1 cellular context compared by ENCODE assay signal in the genomic region with DNA sequence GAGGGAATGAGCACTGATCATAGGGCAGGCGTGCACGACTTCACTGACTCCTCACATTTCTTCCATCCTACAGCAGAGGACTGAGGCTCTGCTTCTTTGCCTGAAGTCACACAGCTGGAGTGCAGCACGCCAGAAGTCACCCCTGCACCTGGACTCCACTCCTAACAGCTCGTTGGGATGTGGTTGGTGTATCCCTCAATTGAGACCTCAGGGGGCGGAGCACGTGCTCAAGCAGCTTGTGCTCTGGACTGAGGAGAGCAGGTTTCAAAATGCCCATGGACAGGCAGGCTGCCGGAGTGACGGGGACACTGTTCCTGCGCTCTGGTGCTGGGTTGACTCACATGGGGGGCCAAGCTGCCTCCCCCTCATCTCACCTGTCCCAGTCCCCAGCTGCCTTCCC.
TF ChIP-seq lines count a peak whose summit lies in the region.

No MANE protein-coding gene starts in this region.

TF ChIP-seq in GM23338, 12 proteins besides CTCF, POLR2A, EP300 and RAD21:
- no peak for TF ChIP-seq EZH2 (IDR thresholded peaks at IDR 0.05; ENCODE audit: low read depth, unreplicated experiment)
- TF ChIP-seq STAT1 (IDR thresholded peaks at IDR 0.05; ENCODE audit: unreplicated experiment): no peak
- TF ChIP-seq POLR2AphosphoS5 (IDR thresholded peaks at IDR 0.05; ENCODE audit: low read depth): no peak
- TF ChIP-seq, protein P1, sequence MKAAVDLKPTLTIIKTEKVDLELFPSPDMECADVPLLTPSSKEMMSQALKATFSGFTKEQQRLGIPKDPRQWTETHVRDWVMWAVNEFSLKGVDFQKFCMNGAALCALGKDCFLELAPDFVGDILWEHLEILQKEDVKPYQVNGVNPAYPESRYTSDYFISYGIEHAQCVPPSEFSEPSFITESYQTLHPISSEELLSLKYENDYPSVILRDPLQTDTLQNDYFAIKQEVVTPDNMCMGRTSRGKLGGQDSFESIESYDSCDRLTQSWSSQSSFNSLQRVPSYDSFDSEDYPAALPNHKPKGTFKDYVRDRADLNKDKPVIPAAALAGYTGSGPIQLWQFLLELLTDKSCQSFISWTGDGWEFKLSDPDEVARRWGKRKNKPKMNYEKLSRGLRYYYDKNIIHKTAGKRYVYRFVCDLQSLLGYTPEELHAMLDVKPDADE (IDR thresholded peaks at IDR 0.05): no peak
- TF ChIP-seq EZH2phosphoT487 (IDR thresholded peaks at IDR 0.05; ENCODE audit: unreplicated experiment): no peak
- TF ChIP-seq, protein P2, sequence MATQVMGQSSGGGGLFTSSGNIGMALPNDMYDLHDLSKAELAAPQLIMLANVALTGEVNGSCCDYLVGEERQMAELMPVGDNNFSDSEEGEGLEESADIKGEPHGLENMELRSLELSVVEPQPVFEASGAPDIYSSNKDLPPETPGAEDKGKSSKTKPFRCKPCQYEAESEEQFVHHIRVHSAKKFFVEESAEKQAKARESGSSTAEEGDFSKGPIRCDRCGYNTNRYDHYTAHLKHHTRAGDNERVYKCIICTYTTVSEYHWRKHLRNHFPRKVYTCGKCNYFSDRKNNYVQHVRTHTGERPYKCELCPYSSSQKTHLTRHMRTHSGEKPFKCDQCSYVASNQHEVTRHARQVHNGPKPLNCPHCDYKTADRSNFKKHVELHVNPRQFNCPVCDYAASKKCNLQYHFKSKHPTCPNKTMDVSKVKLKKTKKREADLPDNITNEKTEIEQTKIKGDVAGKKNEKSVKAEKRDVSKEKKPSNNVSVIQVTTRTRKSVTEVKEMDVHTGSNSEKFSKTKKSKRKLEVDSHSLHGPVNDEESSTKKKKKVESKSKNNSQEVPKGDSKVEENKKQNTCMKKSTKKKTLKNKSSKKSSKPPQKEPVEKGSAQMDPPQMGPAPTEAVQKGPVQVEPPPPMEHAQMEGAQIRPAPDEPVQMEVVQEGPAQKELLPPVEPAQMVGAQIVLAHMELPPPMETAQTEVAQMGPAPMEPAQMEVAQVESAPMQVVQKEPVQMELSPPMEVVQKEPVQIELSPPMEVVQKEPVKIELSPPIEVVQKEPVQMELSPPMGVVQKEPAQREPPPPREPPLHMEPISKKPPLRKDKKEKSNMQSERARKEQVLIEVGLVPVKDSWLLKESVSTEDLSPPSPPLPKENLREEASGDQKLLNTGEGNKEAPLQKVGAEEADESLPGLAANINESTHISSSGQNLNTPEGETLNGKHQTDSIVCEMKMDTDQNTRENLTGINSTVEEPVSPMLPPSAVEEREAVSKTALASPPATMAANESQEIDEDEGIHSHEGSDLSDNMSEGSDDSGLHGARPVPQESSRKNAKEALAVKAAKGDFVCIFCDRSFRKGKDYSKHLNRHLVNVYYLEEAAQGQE (IDR thresholded peaks at IDR 0.05; ENCODE audit: unreplicated experiment): no peak
- TF ChIP-seq, protein P3, sequence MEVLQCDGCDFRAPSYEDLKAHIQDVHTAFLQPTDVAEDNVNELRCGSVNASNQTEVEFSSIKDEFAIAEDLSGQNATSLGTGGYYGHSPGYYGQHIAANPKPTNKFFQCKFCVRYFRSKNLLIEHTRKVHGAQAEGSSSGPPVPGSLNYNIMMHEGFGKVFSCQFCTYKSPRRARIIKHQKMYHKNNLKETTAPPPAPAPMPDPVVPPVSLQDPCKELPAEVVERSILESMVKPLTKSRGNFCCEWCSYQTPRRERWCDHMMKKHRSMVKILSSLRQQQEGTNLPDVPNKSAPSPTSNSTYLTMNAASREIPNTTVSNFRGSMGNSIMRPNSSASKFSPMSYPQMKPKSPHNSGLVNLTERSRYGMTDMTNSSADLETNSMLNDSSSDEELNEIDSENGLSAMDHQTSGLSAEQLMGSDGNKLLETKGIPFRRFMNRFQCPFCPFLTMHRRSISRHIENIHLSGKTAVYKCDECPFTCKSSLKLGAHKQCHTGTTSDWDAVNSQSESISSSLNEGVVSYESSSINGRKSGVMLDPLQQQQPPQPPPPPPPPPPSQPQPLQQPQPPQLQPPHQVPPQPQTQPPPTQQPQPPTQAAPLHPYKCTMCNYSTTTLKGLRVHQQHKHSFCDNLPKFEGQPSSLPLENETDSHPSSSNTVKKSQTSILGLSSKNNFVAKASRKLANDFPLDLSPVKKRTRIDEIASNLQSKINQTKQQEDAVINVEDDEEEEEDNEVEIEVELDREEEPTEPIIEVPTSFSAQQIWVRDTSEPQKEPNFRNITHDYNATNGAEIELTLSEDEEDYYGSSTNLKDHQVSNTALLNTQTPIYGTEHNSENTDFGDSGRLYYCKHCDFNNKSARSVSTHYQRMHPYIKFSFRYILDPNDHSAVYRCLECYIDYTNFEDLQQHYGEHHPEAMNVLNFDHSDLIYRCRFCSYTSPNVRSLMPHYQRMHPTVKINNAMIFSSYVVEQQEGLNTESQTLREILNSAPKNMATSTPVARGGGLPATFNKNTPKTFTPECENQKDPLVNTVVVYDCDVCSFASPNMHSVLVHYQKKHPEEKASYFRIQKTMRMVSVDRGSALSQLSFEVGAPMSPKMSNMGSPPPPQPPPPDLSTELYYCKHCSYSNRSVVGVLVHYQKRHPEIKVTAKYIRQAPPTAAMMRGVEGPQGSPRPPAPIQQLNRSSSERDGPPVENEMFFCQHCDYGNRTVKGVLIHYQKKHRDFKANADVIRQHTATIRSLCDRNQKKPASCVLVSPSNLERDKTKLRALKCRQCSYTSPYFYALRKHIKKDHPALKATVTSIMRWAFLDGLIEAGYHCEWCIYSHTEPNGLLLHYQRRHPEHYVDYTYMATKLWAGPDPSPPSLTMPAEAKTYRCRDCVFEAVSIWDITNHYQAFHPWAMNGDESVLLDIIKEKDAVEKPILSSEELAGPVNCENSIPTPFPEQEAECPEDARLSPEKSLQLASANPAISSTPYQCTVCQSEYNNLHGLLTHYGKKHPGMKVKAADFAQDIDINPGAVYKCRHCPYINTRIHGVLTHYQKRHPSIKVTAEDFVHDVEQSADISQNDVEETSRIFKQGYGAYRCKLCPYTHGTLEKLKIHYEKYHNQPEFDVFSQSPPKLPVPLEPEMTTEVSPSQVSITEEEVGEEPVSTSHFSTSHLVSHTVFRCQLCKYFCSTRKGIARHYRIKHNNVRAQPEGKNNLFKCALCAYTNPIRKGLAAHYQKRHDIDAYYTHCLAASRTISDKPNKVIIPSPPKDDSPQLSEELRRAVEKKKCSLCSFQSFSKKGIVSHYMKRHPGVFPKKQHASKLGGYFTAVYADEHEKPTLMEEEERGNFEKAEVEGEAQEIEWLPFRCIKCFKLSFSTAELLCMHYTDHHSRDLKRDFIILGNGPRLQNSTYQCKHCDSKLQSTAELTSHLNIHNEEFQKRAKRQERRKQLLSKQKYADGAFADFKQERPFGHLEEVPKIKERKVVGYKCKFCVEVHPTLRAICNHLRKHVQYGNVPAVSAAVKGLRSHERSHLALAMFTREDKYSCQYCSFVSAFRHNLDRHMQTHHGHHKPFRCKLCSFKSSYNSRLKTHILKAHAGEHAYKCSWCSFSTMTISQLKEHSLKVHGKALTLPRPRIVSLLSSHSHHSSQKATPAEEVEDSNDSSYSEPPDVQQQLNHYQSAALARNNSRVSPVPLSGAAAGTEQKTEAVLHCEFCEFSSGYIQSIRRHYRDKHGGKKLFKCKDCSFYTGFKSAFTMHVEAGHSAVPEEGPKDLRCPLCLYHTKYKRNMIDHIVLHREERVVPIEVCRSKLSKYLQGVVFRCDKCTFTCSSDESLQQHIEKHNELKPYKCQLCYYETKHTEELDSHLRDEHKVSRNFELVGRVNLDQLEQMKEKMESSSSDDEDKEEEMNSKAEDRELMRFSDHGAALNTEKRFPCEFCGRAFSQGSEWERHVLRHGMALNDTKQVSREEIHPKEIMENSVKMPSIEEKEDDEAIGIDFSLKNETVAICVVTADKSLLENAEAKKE (CRISPR knock-in tag; IDR thresholded peaks at IDR 0.05): no peak
- TF ChIP-seq JUNB (IDR thresholded peaks at IDR 0.05; ENCODE audit: unreplicated experiment): no peak
- no peak for TF ChIP-seq ZNF331 (CRISPR knock-in tag; IDR thresholded peaks at IDR 0.05; ENCODE audit: low read depth)
- no peak for TF ChIP-seq CREB1 (CRISPR knock-in tag; IDR thresholded peaks at IDR 0.05; ENCODE audit: low read depth)
